Comparison of ENCODE assay signal across 18 cellular contexts in genomic region chr11:67417425-67417824, GRCh38. TPM values are rescaled to one million over a fixed set of nuclear protein-coding genes. Genes with fewer than 3 reads are reported as not detected.
DNase-seq lines count a peak whose midpoint lies in the region; ATAC-seq and TF ChIP-seq lines count a peak whose summit lies in the region.
"Had no signal": no experiment of that assay in that cellular context is flagged by ENCODE, and none has a peak within 500 bp of the region (broad histone marks: within the 10 kb centered on the region; RNA-seq: fewer than 3 reads in every experiment).

No MANE protein-coding gene starts in this region.

- no peaks in the 10 kb centered on the region for H3K36me3 ChIP-seq in A673 (ENCODE audit: insufficient read depth, low read length, poor library complexity, severe bottlenecking)
- peaks cover 6% of the 10 kb centered on the region; the same call in 1 of the 2 replicates for H3K36me3 ChIP-seq in DND-41 (ENCODE audit: insufficient read depth, low read length)
- H3K36me3 ChIP-seq: esophagus muscularis mucosa, left lung, Peyer's patch had no signal

- POLR2A ChIA-PET in A673 (lab: Charles Lee; ENCODE audit: low non-redundant PET): no interaction called here

- H3K9me3 ChIP-seq in A673 (ENCODE audit: low read depth, low read length, poor library complexity, severe bottlenecking) (no peaks in the 10 kb centered on the region), DND-41 (ENCODE audit: insufficient read depth, low read length, severe bottlenecking) (no peaks in the 10 kb centered on the region)
- H3K9me3 ChIP-seq: esophagus muscularis mucosa, left lung, Peyer's patch had no signal

- H2AFZ ChIP-seq in DND-41 (ENCODE audit: low read depth, low read length): peak overlapping the region; percentile 21; the same call in 1 of the 2 replicates

- H3K4me1 ChIP-seq in A673 (ENCODE audit: insufficient read depth, low read length, poor library complexity, severe bottlenecking) (peaks cover 36% of the 10 kb centered on the region), DND-41 (ENCODE audit: insufficient read depth, low read length) (peaks cover 65% of the 10 kb centered on the region)

- peak overlapping the region; percentile 83 for H3K4me3 Mint-ChIP-seq in activated naive CD8-positive, alpha-beta T cell treated with anti-CD3 and anti-CD28 coated beads, Interleukin-2, amount 50 U/mL, for 24 hours
- peak overlapping the region in 2 of 3 experiments; percentile 26 to 74 for H3K4me3 Mint-ChIP-seq in nephron

- no peak for DNase-seq in A673 (ENCODE audit: low spot score)
- no peak for DNase-seq in DND-41
- DNase-seq in activated naive CD8-positive, alpha-beta T cell treated with anti-CD3 and anti-CD28 coated beads, Interleukin-2, amount 50 U/mL, for 24 hours: no peak
- DNase-seq in glomerular visceral epithelial cell (ENCODE audit: extremely low spot score): no peak
- no peak for DNase-seq in NCI-H82 treated with DMSO at 0.1 percent for 48 hours (lab: John Stamatoyannopoulos, UW; ENCODE audit: unreplicated experiment)
- no peak for DNase-seq in NCI-H146 treated with DMSO at 0.1 percent for 48 hours (lab: John Stamatoyannopoulos, UW; ENCODE audit: unreplicated experiment)
- DNase-seq: activated CD4-positive, CD25-positive, alpha-beta regulatory T cell treated with anti-CD3 and anti-CD28 coated beads, Interleukin-2, amount 50 U/mL, for 72 hours; amniotic stem cell; cortex of kidney; left lung; NCI-H526 had no signal

- H3K27ac Mint-ChIP-seq in activated naive CD8-positive, alpha-beta T cell treated with anti-CD3 and anti-CD28 coated beads, Interleukin-2, amount 50 U/mL, for 24 hours: no peak overlapping the region
- H3K27ac Mint-ChIP-seq in nephron: no peak overlapping the region
- H3K27ac Mint-ChIP-seq: T-helper 1 cell treated with Interleukin-12 subunit alpha and Interleukin-12 subunit beta and Interleukin-4 antibody, amounts not matched to agents 30 μg/mL and 1 μg/mL, for 36 hours had no signal

- H3K9ac ChIP-seq in DND-41 (ENCODE audit: low read depth, low read length): peak overlapping the region; percentile 91

- no TSS peak for BruUV-seq in A673 (replicated peaks; lab: Mats Ljungman, UMichigan)

- no peaks in the 10 kb centered on the region for H3K36me3 Mint-ChIP-seq in activated naive CD8-positive, alpha-beta T cell treated with anti-CD3 and anti-CD28 coated beads, Interleukin-2, amount 50 U/mL, for 24 hours (ENCODE audit: low read depth)
- no peaks in the 10 kb centered on the region for H3K36me3 Mint-ChIP-seq in nephron (ENCODE audit: low read depth)

- no peaks in the 10 kb centered on the region for H3K27me3 Mint-ChIP-seq in activated naive CD8-positive, alpha-beta T cell treated with anti-CD3 and anti-CD28 coated beads, Interleukin-2, amount 50 U/mL, for 24 hours
- peaks cover 37% of the 10 kb centered on the region for H3K27me3 Mint-ChIP-seq in nephron (ENCODE audit: low read depth)

- peaks cover 64% of the 10 kb centered on the region for H3K4me1 Mint-ChIP-seq in activated naive CD8-positive, alpha-beta T cell treated with anti-CD3 and anti-CD28 coated beads, Interleukin-2, amount 50 U/mL, for 24 hours
- H3K4me1 Mint-ChIP-seq in nephron: peaks cover 31% of the 10 kb centered on the region

- TF ChIP-seq CTCF in A673 (conservative IDR thresholded peaks at IDR 0.05; ENCODE audit: low read depth, low read length): no peak
- TF ChIP-seq CTCF in DND-41 (IDR thresholded peaks at IDR 0.05; ENCODE audit: borderline replicate concordance, extremely low read depth, low read length, poor library complexity, severe bottlenecking): no peak
- TF ChIP-seq CTCF in nephron (IDR thresholded peaks at IDR 0.05; ENCODE audit: unreplicated experiment in 3 of 3): no peak

- no peak overlapping the region for H3K4me3 ChIP-seq in A673 (ENCODE audit: low read depth, low read length, poor library complexity, severe bottlenecking)
- H3K4me3 ChIP-seq in DND-41 (ENCODE audit: low read depth in 1 of 2, low read length in 2 of 2): peak overlapping the region in 1 of 2 experiments; percentile 44; a peak in 2 of 4 replicates
- H3K4me3 ChIP-seq: esophagus muscularis mucosa, left lung, Peyer's patch had no signal

- H3K27ac ChIP-seq in A673 (ENCODE audit: low read depth, low read length, poor library complexity, severe bottlenecking): peak overlapping the region; percentile 27
- peak overlapping the region; percentile 93 for H3K27ac ChIP-seq in DND-41 (ENCODE audit: low read length)

- no peaks in the 10 kb centered on the region for H3K27me3 ChIP-seq in A673 (replicated peaks; ENCODE audit: insufficient read depth, low read depth, low read length, poor library complexity)
- H3K27me3 ChIP-seq in DND-41 (ENCODE audit: insufficient read depth, low read length, poor library complexity): no peaks in the 10 kb centered on the region

- CTCF ChIA-PET in A673 (lab: Charles Lee): interaction anchor here (0.6 to 1.0 kb wide), 2 partner anchors 16 to 147 kb away, joined by 3 to 4 read pairs; partner anchors contain the start of gene PPP1CA

- no peaks in the 10 kb centered on the region for H4K20me1 ChIP-seq in DND-41 (ENCODE audit: insufficient read depth, low read length)

- H3K9me3 Mint-ChIP-seq in activated naive CD8-positive, alpha-beta T cell treated with anti-CD3 and anti-CD28 coated beads, Interleukin-2, amount 50 U/mL, for 24 hours: no peaks in the 10 kb centered on the region
- no peaks in the 10 kb centered on the region for H3K9me3 Mint-ChIP-seq in nephron
- H3K9me3 Mint-ChIP-seq: T-helper 1 cell treated with Interleukin-12 subunit alpha and Interleukin-12 subunit beta and Interleukin-4 antibody, amounts not matched to agents 30 μg/mL and 1 μg/mL, for 36 hours had no signal

- ATAC-seq in DND-41 (ENCODE audit: insufficient read depth, low read depth): no peak
- ATAC-seq in activated naive CD8-positive, alpha-beta T cell treated with anti-CD3 and anti-CD28 coated beads, Interleukin-2, amount 50 U/mL, for 24 hours: no peak
- ATAC-seq in GM18867 (IDR thresholded peaks at IDR 0.05; ENCODE audit: unreplicated experiment): no peak
- ATAC-seq: left lung, sciatic nerve had no signal

- intact Hi-C loops in A673 (cut with micrococcal nuclease; ENCODE audit: unreplicated experiment): no loop called here

- peaks cover 37% of the 10 kb centered on the region for H3K79me2 ChIP-seq in DND-41 (ENCODE audit: insufficient read depth, low read length)

- peak overlapping the region; percentile 95 for H3K4me2 ChIP-seq in DND-41 (ENCODE audit: insufficient read depth, low read length)

RNA-seq across cellular contexts. Expression of gene CARNS1, which starts 1.9 kb away (rescaled TPM):
- 0.13 and 0.28 TPM in 2 replicates for total RNA-seq in A673 (2021)

RNA-seq across cellular contexts. Expression of gene RPS6KB2, which starts 10.9 kb away (rescaled TPM):
- 58.8 and 65.0 TPM in 2 replicates for total RNA-seq in A673 (2021)

RNA-seq across cellular contexts. Expression of gene TBC1D10C, which starts 13.5 kb away (rescaled TPM):
- not detected in 2 replicates for total RNA-seq in A673 (2021)
- total RNA-seq: M059J had no signal

RNA-seq across cellular contexts. Expression of gene PPP1CA, which starts 15.8 kb away (rescaled TPM):
- 239 TPM in 2 replicates for total RNA-seq in A673 (2021)

RNA-seq across cellular contexts. Expression of gene PTPRCAP, which starts 20.1 kb away (rescaled TPM):
- total RNA-seq in A673 (2021): 0.56 and 1.3 TPM in 2 replicates
